ENCODE assay signal across 8 cellular contexts in genomic region chr6:106975699-106976032, GRCh38. TPM values are rescaled to one million over a fixed set of nuclear protein-coding genes. Genes with fewer than 3 reads are reported as not detected.
DNase-seq lines count a peak whose midpoint lies in the region; ATAC-seq and TF ChIP-seq lines count a peak whose summit lies in the region.

No MANE protein-coding gene starts in this region.

- peak overlapping the region; percentile 82 for H3K4me3 ChIP-seq in right cardiac atrium (ENCODE audit: low read length)
- peak overlapping the region; percentile 64 for H3K4me3 ChIP-seq in urinary bladder (ENCODE audit: low read depth, low read length)
- no peak overlapping the region for H3K4me3 ChIP-seq in mucosa of descending colon

- no peak for TF ChIP-seq CTCF in mucosa of descending colon (IDR thresholded peaks at IDR 0.05)

- peaks cover 39% of the 10 kb centered on the region for H3K27me3 Mint-ChIP-seq in activated naive CD8-positive, alpha-beta T cell

- H3K9me3 ChIP-seq in right cardiac atrium (ENCODE audit: control insufficient read depth, low read length) (no peaks in the 10 kb centered on the region), mucosa of descending colon (no peaks in the 10 kb centered on the region)

- H3K9me3 Mint-ChIP-seq in activated naive CD8-positive, alpha-beta T cell (ENCODE audit: low read depth) = no peaks in the 10 kb centered on the region

- DNase-seq in right cardiac atrium (no peak), left ventricle myocardium superior (no peak), left kidney (ENCODE audit: low read depth, low spot score) (peak; percentile 82), mucosa of descending colon (no peak)

- H3K27ac ChIP-seq in right cardiac atrium (ENCODE audit: low read length) = no peak overlapping the region
- H3K27ac ChIP-seq in urinary bladder (ENCODE audit: low read depth) = no peak overlapping the region

- WGBS in right cardiac atrium = 3% methylated on average over 17 of the region's 17 CpGs
- 2% methylated on average over 17 of the region's 17 CpGs for WGBS in urinary bladder

- peaks cover 2% of the 10 kb centered on the region for H3K27me3 ChIP-seq in right cardiac atrium (ENCODE audit: control insufficient read depth, insufficient read depth)

- intact Hi-C loops in right cardiac atrium (cut with DNase I) = loop anchor here in 3 of 4 donors (5.0 to 10.0 kb wide), 4 partner anchors 368 to 641 kb away; no protein-coding TSS in a partner anchor
- intact Hi-C loops in left ventricle myocardium superior (cut with micrococcal nuclease) = loop anchor here (10.0 kb wide), 1 partner anchor 531 kb away; no protein-coding TSS in a partner anchor
- intact Hi-C loops in mucosa of descending colon (cut with DNase I, micrococcal nuclease) = loop anchor here (5.0 to 10.0 kb wide), 3 partner anchors 368 to 531 kb away; no protein-coding TSS in a partner anchor

- no peak for ATAC-seq in right cardiac atrium
- ATAC-seq in left ventricle myocardium superior = no peak
- no peak for ATAC-seq in GM19328 (IDR thresholded peaks at IDR 0.05; ENCODE audit: unreplicated experiment)
- ATAC-seq in mucosa of descending colon = no peak
- ATAC-seq in GM21528 (IDR thresholded peaks at IDR 0.05; ENCODE audit: low FRiP score, unreplicated experiment) = no peak

- no peaks in the 10 kb centered on the region for H3K36me3 Mint-ChIP-seq in activated naive CD8-positive, alpha-beta T cell

- H3K4me1 ChIP-seq in right cardiac atrium (ENCODE audit: control insufficient read depth, insufficient read depth, low read length) (peaks cover 4% of the 10 kb centered on the region), urinary bladder (ENCODE audit: insufficient read depth) (no peaks in the 10 kb centered on the region), mucosa of descending colon (ENCODE audit: low read depth) (peaks cover 16% of the 10 kb centered on the region)

- no peaks in the 10 kb centered on the region for H3K36me3 ChIP-seq in urinary bladder (ENCODE audit: insufficient read depth)
- H3K36me3 ChIP-seq in mucosa of descending colon (ENCODE audit: low read depth) = no peaks in the 10 kb centered on the region

- no peak overlapping the region for H3K27ac Mint-ChIP-seq in activated naive CD8-positive, alpha-beta T cell

- peaks cover 10% of the 10 kb centered on the region for H3K4me1 Mint-ChIP-seq in activated naive CD8-positive, alpha-beta T cell (ENCODE audit: low read depth)

- peak overlapping the region; percentile 79 for H3K4me3 Mint-ChIP-seq in activated naive CD8-positive, alpha-beta T cell

RNA-seq across cellular contexts. Expression of gene CD24, which starts 1.1 kb away (rescaled TPM):
- total RNA-seq in right cardiac atrium (1 to 10 TPM in 2 of 4 donors, under 1 TPM in 1, not detected in 1; 0.60 to 2.2 (median 1.1) TPM), left ventricle myocardium superior (0.99 TPM), urinary bladder (283 TPM), mucosa of descending colon (1,000 to 10,000 TPM in 2 of 3 donors, 100 to 1,000 TPM in 1; 968 to 2,235 (median 1,593) TPM)
- polyA plus RNA-seq in right cardiac atrium (1.2 TPM), urinary bladder (28.8 TPM)

RNA-seq across cellular contexts. Expression of gene MTRES1, which starts 52.3 kb away (rescaled TPM):
- total RNA-seq in right cardiac atrium (10 to 100 TPM; 26.2 to 34.3 (median 29.3) TPM), left ventricle myocardium superior (37.3 TPM), urinary bladder (21.7 TPM), mucosa of descending colon (10 to 100 TPM; 22.6 to 30.7 (median 30.0) TPM)
- polyA plus RNA-seq in right cardiac atrium (60.2 TPM), urinary bladder (20.8 TPM)

Comparison
In these comparisons a context has a peak if more than half of its experiments do, and no peak if none do; other contexts are left out.
1. RNA of gene CD24, which starts 1.1 kb away (total RNA-seq): 968 to 2,235 TPM in mucosa of descending colon and 283 TPM in urinary bladder (single experiment); 0.60 to 2.2 TPM in right cardiac atrium and 0.99 TPM in left ventricle myocardium superior (single experiment); every median in the first group is over 10 times any median in the second.